ENCODE assay signal across 1 cellular context in the genomic region with DNA sequence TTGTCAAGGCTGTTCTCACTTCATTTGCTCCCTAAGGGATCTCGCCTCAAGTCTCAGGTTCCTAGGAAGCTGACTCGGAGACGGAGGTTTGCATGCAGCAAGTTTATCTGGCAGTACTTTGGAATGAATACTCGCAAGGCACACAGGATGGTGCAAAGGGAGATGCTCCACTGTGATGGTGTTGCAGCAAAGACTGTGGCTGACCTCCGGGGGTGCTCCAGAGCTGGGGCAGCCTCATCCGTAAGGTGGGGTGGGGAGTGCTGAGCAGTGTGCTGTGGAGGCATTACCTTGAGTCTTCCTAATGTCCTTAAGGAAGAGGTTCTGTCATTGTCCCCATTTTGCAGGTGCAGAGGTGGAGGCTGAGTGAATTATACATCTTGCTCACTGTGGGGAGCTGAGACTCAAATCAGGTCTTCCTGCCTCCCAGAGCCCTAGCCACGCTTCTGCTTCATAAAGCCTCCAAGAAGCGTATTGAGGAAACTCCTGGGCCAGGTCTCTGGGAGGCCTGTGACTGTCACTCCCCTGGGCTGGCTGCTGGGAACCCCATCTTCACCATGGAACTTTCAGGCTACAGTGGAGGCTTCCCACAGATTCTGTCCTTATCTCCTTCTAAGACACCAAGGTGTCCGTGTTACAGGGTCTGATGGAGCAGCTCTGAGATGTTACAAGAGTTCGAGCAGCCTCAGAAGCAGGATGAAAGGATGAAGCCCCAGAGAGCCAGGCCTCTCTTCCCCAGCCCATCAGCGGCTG.
TF ChIP-seq lines count a peak whose summit lies in the region.

No MANE protein-coding gene starts in this region.

TF ChIP-seq in IMR-90, 13 proteins besides CTCF, POLR2A, EP300 and RAD21:
- TF ChIP-seq RFX5 (IDR thresholded peaks at IDR 0.05; ENCODE audit: low read depth, low read length): no peak
- TF ChIP-seq MXI1 (IDR thresholded peaks at IDR 0.05; ENCODE audit: borderline replicate concordance, low read depth, low read length): no peak
- TF ChIP-seq CEBPB (IDR thresholded peaks at IDR 0.05; ENCODE audit: low read depth, low read length): no peak
- TF ChIP-seq BHLHE40 (IDR thresholded peaks at IDR 0.05; ENCODE audit: low read depth, low read length): no peak
- TF ChIP-seq, protein P1, sequence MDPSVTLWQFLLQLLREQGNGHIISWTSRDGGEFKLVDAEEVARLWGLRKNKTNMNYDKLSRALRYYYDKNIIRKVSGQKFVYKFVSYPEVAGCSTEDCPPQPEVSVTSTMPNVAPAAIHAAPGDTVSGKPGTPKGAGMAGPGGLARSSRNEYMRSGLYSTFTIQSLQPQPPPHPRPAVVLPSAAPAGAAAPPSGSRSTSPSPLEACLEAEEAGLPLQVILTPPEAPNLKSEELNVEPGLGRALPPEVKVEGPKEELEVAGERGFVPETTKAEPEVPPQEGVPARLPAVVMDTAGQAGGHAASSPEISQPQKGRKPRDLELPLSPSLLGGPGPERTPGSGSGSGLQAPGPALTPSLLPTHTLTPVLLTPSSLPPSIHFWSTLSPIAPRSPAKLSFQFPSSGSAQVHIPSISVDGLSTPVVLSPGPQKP (IDR thresholded peaks at IDR 0.05; ENCODE audit: borderline replicate concordance, low read depth, low read length): no peak
- no peak for TF ChIP-seq MAZ (IDR thresholded peaks at IDR 0.05; ENCODE audit: borderline replicate concordance, low read depth, low read length)
- no peak for TF ChIP-seq RCOR1 (IDR thresholded peaks at IDR 0.05; ENCODE audit: insufficient replicate concordance, low read length)
- no peak for TF ChIP-seq SMC3 (IDR thresholded peaks at IDR 0.05; ENCODE audit: low read depth, low read length)
- no peak for TF ChIP-seq NFE2L2 (IDR thresholded peaks at IDR 0.05; ENCODE audit: low read depth, low read length)
- no peak for TF ChIP-seq MAFK (IDR thresholded peaks at IDR 0.05; ENCODE audit: low read depth, low read length)
- TF ChIP-seq, protein P2, sequence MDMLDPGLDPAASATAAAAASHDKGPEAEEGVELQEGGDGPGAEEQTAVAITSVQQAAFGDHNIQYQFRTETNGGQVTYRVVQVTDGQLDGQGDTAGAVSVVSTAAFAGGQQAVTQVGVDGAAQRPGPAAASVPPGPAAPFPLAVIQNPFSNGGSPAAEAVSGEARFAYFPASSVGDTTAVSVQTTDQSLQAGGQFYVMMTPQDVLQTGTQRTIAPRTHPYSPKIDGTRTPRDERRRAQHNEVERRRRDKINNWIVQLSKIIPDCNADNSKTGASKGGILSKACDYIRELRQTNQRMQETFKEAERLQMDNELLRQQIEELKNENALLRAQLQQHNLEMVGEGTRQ (IDR thresholded peaks at IDR 0.05; ENCODE audit: low read depth, low read length): no peak
- no peak for TF ChIP-seq CHD1 (IDR thresholded peaks at IDR 0.05; ENCODE audit: low read depth, low read length)
- no peak for TF ChIP-seq FOS (IDR thresholded peaks at IDR 0.05; ENCODE audit: low read depth, low read length)
TF ChIP-seq in IMR-90: peak in this region for 0.
